In the genomic region with DNA sequence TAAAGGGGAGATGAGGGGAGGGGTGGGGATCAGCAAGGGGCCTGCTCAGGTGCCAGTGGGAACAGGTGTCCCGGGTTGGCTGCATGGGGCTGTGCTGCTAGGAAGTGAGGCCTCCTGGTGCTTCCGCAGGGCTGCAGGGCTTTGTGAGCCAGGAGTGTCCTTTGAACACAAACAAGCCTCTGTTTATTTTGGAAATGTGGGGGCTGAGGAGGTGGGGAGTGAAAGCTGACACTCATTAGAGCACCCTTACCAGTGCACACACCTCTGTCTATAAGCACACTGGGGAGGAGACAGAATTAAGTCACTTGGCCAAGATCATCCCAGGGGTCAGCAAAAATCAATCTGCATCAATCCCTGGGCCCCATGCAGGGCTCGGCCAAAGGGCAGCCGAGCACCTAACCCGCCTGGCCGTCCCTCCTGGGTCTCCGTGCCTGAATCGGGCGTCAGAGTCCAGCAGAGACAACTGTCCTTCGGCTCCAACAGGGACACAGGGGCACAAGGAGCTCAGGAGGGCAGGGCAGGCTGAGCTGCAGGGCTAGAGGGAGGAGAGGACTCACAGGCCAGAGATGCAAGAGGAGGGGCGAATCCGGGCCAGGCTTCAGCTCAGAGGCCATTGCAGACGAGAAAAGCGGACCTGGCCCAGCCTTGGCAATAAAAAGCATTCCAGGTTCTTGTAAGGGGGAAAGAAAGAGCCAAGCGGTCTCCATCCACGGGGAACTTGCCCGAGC, we compare ENCODE assay signal across 14 cellular contexts.
DNase-seq lines count a peak whose midpoint lies in the region; ATAC-seq and TF ChIP-seq lines count a peak whose summit lies in the region.
"Had no signal": no experiment of that assay in that cellular context is flagged by ENCODE, and none has a peak within 500 bp of the region (broad histone marks: within the 10 kb centered on the region; RNA-seq: fewer than 3 reads in every experiment).

No MANE protein-coding gene starts in this region.

- no peaks in the 10 kb centered on the region for H3K9me3 ChIP-seq in OCI-LY7 (ENCODE audit: low read length)

- peak; percentile 85 for DNase-seq in DMS53 treated with DMSO at 0.1 percent for 48 hours (lab: John Stamatoyannopoulos, UW; ENCODE audit: unreplicated experiment)
- DNase-seq in NCI-H2107 treated with DMSO at 0.1 percent for 48 hours (lab: John Stamatoyannopoulos, UW; ENCODE audit: unreplicated experiment) = peak; percentile 89
- DNase-seq in nephron progenitor cell = peak; percentile 40
- DNase-seq in anterior cingulate cortex (lab: John Stamatoyannopoulos, UW) = no peak
- no peak for DNase-seq in OCI-LY7 (ENCODE audit: low spot score)
- DNase-seq in glomerular visceral epithelial cell (ENCODE audit: extremely low spot score) = no peak
- DNase-seq: HFFc6, NCI-H1694 treated with DMSO at 0.1 percent for 48 hours, RPMI8226 had no signal

- no TSS peak for BruUV-seq in OCI-LY7 (replicated peaks; lab: Mats Ljungman, UMichigan)

- intact Hi-C loops in OCI-LY7 (cut with micrococcal nuclease; ENCODE audit: unreplicated experiment) = no loop called here

- H2AFZ ChIP-seq in OCI-LY7 (ENCODE audit: low read length) = no peak overlapping the region

- H3K27ac ChIP-seq in VCaP (peak overlapping the region; percentile 75), OCI-LY7 (ENCODE audit: low read depth, low read length, poor library complexity, severe bottlenecking) (no peak overlapping the region)

- POLR2A ChIA-PET in OCI-LY7 (lab: Charles Lee) = no interaction called here

- peak overlapping the region; percentile 44 for H3K4me3 Mint-ChIP-seq in nephron progenitor cell
- H3K4me3 Mint-ChIP-seq: B cell; HFFc6; stimulated activated effector memory CD8-positive, alpha-beta T cell treated with anti-CD3 and anti-CD28 coated beads, Interleukin-12 subunit alpha, Interleukin-12 subunit beta, amount 100 ng/mL, for 72 hours had no signal

- no peaks in the 10 kb centered on the region for H3K79me2 ChIP-seq in OCI-LY7 (ENCODE audit: insufficient read depth, low read depth, low read length)

- no peaks in the 10 kb centered on the region for H3K27me3 Mint-ChIP-seq in nephron progenitor cell (ENCODE audit: low read depth, poor library complexity)
- H3K27me3 Mint-ChIP-seq: B cell had no signal

- no peaks in the 10 kb centered on the region for H3K9me2 ChIP-seq in OCI-LY7 (ENCODE audit: insufficient read depth, low read length)

- no peak overlapping the region for H3K4me2 ChIP-seq in OCI-LY7 (ENCODE audit: low read length)

- H3K36me3 Mint-ChIP-seq in nephron progenitor cell (ENCODE audit: low read depth) = no peaks in the 10 kb centered on the region
- H3K36me3 Mint-ChIP-seq: activated naive CD4-positive, alpha-beta T cell treated with anti-CD3 and anti-CD28 coated beads, Interleukin-2, amount 50 U/mL, for 72 hours; stimulated activated effector memory CD8-positive, alpha-beta T cell treated with anti-CD3 and anti-CD28 coated beads, Interleukin-12 subunit alpha, Interleukin-12 subunit beta, amount 100 ng/mL, for 72 hours had no signal

- no peaks in the 10 kb centered on the region for H3K36me3 ChIP-seq in OCI-LY7 (ENCODE audit: insufficient read depth, low read length)

- TF ChIP-seq CTCF in VCaP (conservative IDR thresholded peaks at IDR 0.05) (no peak), nephron progenitor cell (IDR thresholded peaks at IDR 0.05) (no peak), OCI-LY7 (conservative IDR thresholded peaks at IDR 0.05; ENCODE audit: low read length) (no peak)

- H4K20me1 ChIP-seq in OCI-LY7 (ENCODE audit: insufficient read depth, low read length) = no peaks in the 10 kb centered on the region

- no peak for ATAC-seq in GM18870 (IDR thresholded peaks at IDR 0.05; ENCODE audit: unreplicated experiment)
- ATAC-seq: activated naive CD4-positive, alpha-beta T cell treated with anti-CD3 and anti-CD28 coated beads, Interleukin-2, amount 50 U/mL, for 72 hours; stimulated activated effector memory CD8-positive, alpha-beta T cell treated with anti-CD3 and anti-CD28 coated beads, Interleukin-12 subunit alpha, Interleukin-12 subunit beta, amount 100 ng/mL, for 72 hours had no signal

- no peak overlapping the region for H3K4me3 ChIP-seq in OCI-LY7 (ENCODE audit: low read depth, low read length, poor library complexity, severe bottlenecking)

- H3K4me1 Mint-ChIP-seq in nephron progenitor cell = peaks cover 90% of the 10 kb centered on the region
- H3K4me1 Mint-ChIP-seq: stimulated activated effector memory CD8-positive, alpha-beta T cell treated with anti-CD3 and anti-CD28 coated beads, Interleukin-12 subunit alpha, Interleukin-12 subunit beta, amount 100 ng/mL, for 72 hours had no signal

- H3K4me1 ChIP-seq in OCI-LY7 (ENCODE audit: insufficient read depth, low read length, poor library complexity, severe bottlenecking) = no peaks in the 10 kb centered on the region

- peak overlapping the region; percentile 99 for H3K27ac Mint-ChIP-seq in nephron progenitor cell
- H3K27ac Mint-ChIP-seq: B cell; HFFc6; stimulated activated effector memory CD8-positive, alpha-beta T cell treated with anti-CD3 and anti-CD28 coated beads, Interleukin-12 subunit alpha, Interleukin-12 subunit beta, amount 100 ng/mL, for 72 hours had no signal

- CTCF ChIA-PET in OCI-LY7 (lab: Charles Lee; ENCODE audit: unreplicated experiment) = no interaction called here

- peaks cover 6% of the 10 kb centered on the region for H3K9me3 Mint-ChIP-seq in nephron progenitor cell
- H3K9me3 Mint-ChIP-seq: activated naive CD4-positive, alpha-beta T cell treated with anti-CD3 and anti-CD28 coated beads, Interleukin-2, amount 50 U/mL, for 72 hours; HFFc6; stimulated activated effector memory CD8-positive, alpha-beta T cell treated with anti-CD3 and anti-CD28 coated beads, Interleukin-12 subunit alpha, Interleukin-12 subunit beta, amount 100 ng/mL, for 72 hours had no signal

Comparison
In these comparisons a context has a peak if more than half of its experiments do, and no peak if none do; other contexts are left out.
1. DNase-seq: peak in DMS53 treated with DMSO at 0.1 percent for 48 hours (single experiment), NCI-H2107 treated with DMSO at 0.1 percent for 48 hours (single experiment) and nephron progenitor cell (single experiment); none in anterior cingulate cortex (0 of 58), OCI-LY7 (single experiment) and glomerular visceral epithelial cell (single experiment).